12 cellular contexts compared by ENCODE assay signal in genomic region chr14:96821501-96821900, GRCh38.
"Had no signal": no experiment of that assay in that cellular context is flagged by ENCODE, and none has a peak within 500 bp of the region (broad histone marks: within the 10 kb centered on the region; RNA-seq: fewer than 3 reads in every experiment).

No MANE protein-coding gene starts in this region.

- H3K36me3 ChIP-seq: brain microvascular endothelial cell, left lung, sigmoid colon, upper lobe of left lung had no signal

- DNase-seq: activated T-cell treated with anti-CD3 and anti-CD28 coated beads, Interleukin-2, amount 50 U/mL, for 1 hour; brain microvascular endothelial cell; head of caudate nucleus; islet precursor cell; left lung; sigmoid colon; stimulated activated CD4-positive, alpha-beta T cell treated with anti-CD3 and anti-CD28 coated beads, Interleukin-12 subunit alpha, Interleukin-12 subunit beta, amount 100 ng/mL, for 4 hours; stimulated activated naive CD4-positive, alpha-beta T cell treated with Interleukin-2 at 50 U/mL for 16 hours; T-helper 2 cell; upper lobe of left lung had no signal

- FAIRE-seq: TTC549 had no signal

- ATAC-seq: activated CD4-positive, CD25-positive, alpha-beta regulatory T cell treated with anti-CD3 and anti-CD28 coated beads, Interleukin-2, amount 50 U/mL, for 24 hours; left lung had no signal

- H3K27me3 ChIP-seq: brain microvascular endothelial cell, left lung, sigmoid colon, upper lobe of left lung had no signal

- H3K9me3 ChIP-seq: left lung, sigmoid colon, upper lobe of left lung had no signal

- H3K4me3 ChIP-seq: left lung, sigmoid colon, upper lobe of left lung had no signal

- H3K4me1 ChIP-seq: upper lobe of left lung had no signal

- H3K27ac ChIP-seq: brain microvascular endothelial cell, left lung, sigmoid colon, upper lobe of left lung had no signal
